In genomic region chr20:41154436-41155176, GRCh38 we compare ENCODE assay signal across 13 cellular contexts. TPM values are rescaled to one million over a fixed set of nuclear protein-coding genes. Genes with fewer than 3 reads are reported as not detected.
DNase-seq lines count a peak whose midpoint lies in the region; ATAC-seq and TF ChIP-seq lines count a peak whose summit lies in the region.
"Had no signal": no experiment of that assay in that cellular context is flagged by ENCODE, and none has a peak within 500 bp of the region (broad histone marks: within the 10 kb centered on the region; RNA-seq: fewer than 3 reads in every experiment).

No MANE protein-coding gene starts in this region.

- no peak for TF ChIP-seq POLR2A in tibial nerve (IDR thresholded peaks at IDR 0.05)

- TF ChIP-seq CTCF in right atrium auricular region (IDR thresholded peaks at IDR 0.05) = no peak
- peak; percentile 16 for TF ChIP-seq CTCF in chondrocyte (IDR thresholded peaks at IDR 0.05)
- no peak for TF ChIP-seq CTCF in natural killer cell (IDR thresholded peaks at IDR 0.05)
- no peak for TF ChIP-seq CTCF in tibial nerve (IDR thresholded peaks at IDR 0.05)

- H3K27me3 Mint-ChIP-seq in chondrocyte (ENCODE audit: low read depth) (no peaks in the 10 kb centered on the region), natural killer cell (ENCODE audit: low read depth in 2 of 2) (no peaks in the 10 kb centered on the region)

- no peak for TF ChIP-seq EP300 in tibial nerve (IDR thresholded peaks at IDR 0.05)

- peak overlapping the region in 1 of 2 donors; percentile 44 for H3K27ac ChIP-seq in right atrium auricular region
- H3K27ac ChIP-seq in tibial nerve = no peak overlapping the region
- H3K27ac ChIP-seq: pancreas had no signal

- H3K27ac Mint-ChIP-seq in chondrocyte (ENCODE audit: unreplicated experiment) (peak overlapping the region; percentile 49), natural killer cell (peak overlapping the region; percentile 93 to 97)

- H3K4me1 ChIP-seq in right atrium auricular region (peaks cover 0 to 98% of the 10 kb centered on the region in 2 donors), tibial nerve (peaks cover 0 to 86% (median 45%) of the 10 kb centered on the region in 4 donors)
- H3K4me1 ChIP-seq: pancreas had no signal

- H3K4me3 ChIP-seq in right atrium auricular region = no peak overlapping the region
- no peak overlapping the region for H3K4me3 ChIP-seq in tibial nerve
- H3K4me3 ChIP-seq: pancreas had no signal

- H3K9me3 Mint-ChIP-seq in chondrocyte (ENCODE audit: low read depth) (no peaks in the 10 kb centered on the region), natural killer cell (no peaks in the 10 kb centered on the region)

- peak; percentile 47 for DNase-seq in Right ventricle myocardium superior
- no peak for DNase-seq in right atrium auricular region (ENCODE audit: low spot score)
- DNase-seq in chondrocyte (ENCODE audit: low spot score) = no peak
- no peak for DNase-seq in natural killer cell
- DNase-seq in mucosa of gallbladder (ENCODE audit: low spot score) = no peak
- DNase-seq in NAMALWA (ENCODE audit: low spot score) = no peak
- no peak for DNase-seq in tibial nerve (ENCODE audit: low spot score in 2 of 2)
- DNase-seq: cerebellar nuclear complex; kidney glomerular epithelial cell; pancreas; stimulated activated CD4-positive, alpha-beta T cell treated with anti-CD3 and anti-CD28 coated beads, Interleukin-4, amount 100 ng/mL, for 1 hour; SW 1271 had no signal

- WGBS in tibial nerve, 2 donors = 66 to 75% methylated on average over 6 to 8 of the region's 8 CpGs

- H3K4me1 Mint-ChIP-seq in chondrocyte (ENCODE audit: low read depth) = peaks cover 56% of the 10 kb centered on the region
- H3K4me1 Mint-ChIP-seq in natural killer cell = peaks cover 84 to 90% of the 10 kb centered on the region in 2 donors

- H3K27me3 ChIP-seq in right atrium auricular region (no peaks in the 10 kb centered on the region), tibial nerve (no peaks in the 10 kb centered on the region)
- H3K27me3 ChIP-seq: pancreas had no signal

- H3K4me3 Mint-ChIP-seq in chondrocyte (ENCODE audit: unreplicated experiment) (no peak overlapping the region), natural killer cell (no peak overlapping the region)

- H3K9me3 ChIP-seq in right atrium auricular region (no peaks in the 10 kb centered on the region), tibial nerve (no peaks in the 10 kb centered on the region)
- H3K9me3 ChIP-seq: pancreas had no signal

- ATAC-seq in Right ventricle myocardium superior (ENCODE audit: poor library complexity) (peak; percentile 70), natural killer cell (no peak), HG03108 (IDR thresholded peaks at IDR 0.05; ENCODE audit: unreplicated experiment) (no peak)
- ATAC-seq: pancreas had no signal

- H3K36me3 Mint-ChIP-seq in chondrocyte (ENCODE audit: low read depth) (peaks cover 3% of the 10 kb centered on the region), natural killer cell (no peaks in the 10 kb centered on the region)

- H3K36me3 ChIP-seq in right atrium auricular region (peaks cover under 1% of the 10 kb centered on the region), tibial nerve (peaks cover 0 to 2% (median 2%) of the 10 kb centered on the region in 3 donors)
- H3K36me3 ChIP-seq: pancreas had no signal

- intact Hi-C loops in Right ventricle myocardium superior (cut with DNase I) = no loop called here
- intact Hi-C loops in natural killer cell (cut with micrococcal nuclease) = no loop called here

RNA-seq across cellular contexts. Expression of gene PLCG1, which starts 17.3 kb away (rescaled TPM):
- 45.0 TPM for total RNA-seq in Right ventricle myocardium superior
- total RNA-seq in right atrium auricular region = 10 to 100 TPM; 24.1 to 59.5 TPM
- 139 to 152 TPM (median 140 TPM) in 3 replicates for total RNA-seq in chondrocyte
- total RNA-seq in natural killer cell = 100 to 1,000 TPM; 199 to 242 (median 236) TPM
- total RNA-seq in mucosa of gallbladder = 138 TPM
- total RNA-seq in tibial nerve = 100 to 1,000 TPM; 127 to 165 (median 144) TPM
